Comparison of ENCODE assay signal across 15 cellular contexts in the genomic region with DNA sequence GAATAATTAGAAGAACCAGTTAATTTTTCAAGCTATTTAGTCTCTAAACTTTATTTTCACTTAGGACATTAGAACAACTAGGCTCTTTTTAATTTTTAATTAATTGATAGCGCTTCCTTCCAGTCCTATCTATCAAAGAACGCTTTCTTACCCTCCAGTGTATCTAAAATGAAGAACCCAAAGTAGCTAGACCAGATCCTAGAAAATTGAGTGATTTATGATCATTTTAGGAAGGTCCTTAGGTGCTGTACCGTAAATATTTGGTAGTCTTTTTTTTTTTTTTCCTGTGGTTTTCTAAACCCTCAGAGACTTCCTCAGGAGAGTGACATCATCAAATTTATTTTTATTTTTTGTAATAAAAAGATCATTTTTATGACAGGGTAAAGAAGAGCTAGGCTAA.
DNase-seq lines count a peak whose midpoint lies in the region; ATAC-seq, FAIRE-seq and TF ChIP-seq lines count a peak whose summit lies in the region.
"Had no signal": no experiment of that assay in that cellular context is flagged by ENCODE, and none has a peak within 500 bp of the region (broad histone marks: within the 10 kb centered on the region; RNA-seq: fewer than 3 reads in every experiment).

No MANE protein-coding gene starts in this region.

- no peak for TF ChIP-seq RAD21 in K562 (CRISPR knock-in tag; conservative IDR thresholded peaks at IDR 0.05 in 1 of 2, IDR thresholded peaks at IDR 0.05 in 1 of 2)

- no peak for FAIRE-seq in K562 (lab: Jason Lieb, UNC)
- FAIRE-seq: A549, GM12892 had no signal

- H3K9me3 Mint-ChIP-seq in naive thymus-derived CD4-positive, alpha-beta T cell: no peaks in the 10 kb centered on the region
- H3K9me3 Mint-ChIP-seq: H9, HFFc6 had no signal

- H3K79me2 ChIP-seq in Loucy (ENCODE audit: insufficient read depth, low read length) (no peaks in the 10 kb centered on the region), K562 (ENCODE audit: control insufficient read depth, insufficient read depth, low read length) (no peaks in the 10 kb centered on the region)

- no peaks in the 10 kb centered on the region for H3K9me3 ChIP-seq in A673 (ENCODE audit: low read depth, low read length, poor library complexity, severe bottlenecking)
- peaks cover 4% of the 10 kb centered on the region; the same call in 1 of the 2 replicates for H3K9me3 ChIP-seq in BLaER1
- no peaks in the 10 kb centered on the region for H3K9me3 ChIP-seq in Loucy (ENCODE audit: insufficient read depth, low read depth, low read length)
- H3K9me3 ChIP-seq in K562 (replicated peaks; ENCODE audit: control insufficient read depth, insufficient read depth, low read depth, low read length): no peaks in the 10 kb centered on the region
- H3K9me3 ChIP-seq in naive thymus-derived CD4-positive, alpha-beta T cell (ENCODE audit: control insufficient read depth in 2 of 3, low read length in 3 of 3): no peaks in the 10 kb centered on the region
- H3K9me3 ChIP-seq: A549 had no signal

- no peak overlapping the region for H3K4me3 Mint-ChIP-seq in naive thymus-derived CD4-positive, alpha-beta T cell
- H3K4me3 Mint-ChIP-seq: CD4-positive, CD25-positive, alpha-beta regulatory T cell; H9; HFFc6 had no signal

- in situ Hi-C loops in K562 (cut with MboI): no loop called here

- H3K9me2 ChIP-seq in Loucy (replicated peaks; ENCODE audit: low read depth, low read length): no peaks in the 10 kb centered on the region

- H3K4me1 ChIP-seq in A673 (ENCODE audit: insufficient read depth, low read length, poor library complexity, severe bottlenecking) (peaks cover 87% of the 10 kb centered on the region), BLaER1 (peaks cover 25% of the 10 kb centered on the region), Loucy (ENCODE audit: insufficient read depth, low read length, poor library complexity, severe bottlenecking) (peaks cover 33% of the 10 kb centered on the region), K562 (replicated peaks in 1 of 2; ENCODE audit: control insufficient read depth in 2 of 2, insufficient read depth in 2 of 2, low read length in 2 of 2) (peaks cover 0 to 19% of the 10 kb centered on the region in 2 experiments; a peak in 3 of 5 replicates), foreskin keratinocyte (no peaks in the 10 kb centered on the region)
- no peaks in the 10 kb centered on the region for H3K4me1 ChIP-seq in naive thymus-derived CD4-positive, alpha-beta T cell (ENCODE audit: control insufficient read depth in 2 of 2, insufficient read depth in 2 of 2, low read length in 2 of 2)
- H3K4me1 ChIP-seq: A549 had no signal

- no peaks in the 10 kb centered on the region for H3F3A ChIP-seq in Loucy (ENCODE audit: low read depth)

- TF ChIP-seq EP300 in K562 (IDR thresholded peaks at IDR 0.05; ENCODE audit: low read length): no peak

- no peak overlapping the region for H3K27ac Mint-ChIP-seq in naive thymus-derived CD4-positive, alpha-beta T cell
- H3K27ac Mint-ChIP-seq: H9, HFFc6 had no signal

- DNase-seq in A673 (ENCODE audit: low spot score) (peak; percentile 47), K562 (ENCODE audit: extremely low read depth in 1 of 4, low spot score in 3 of 4) (no peak), foreskin keratinocyte (no peak)
- no peak for DNase-seq in naive thymus-derived CD4-positive, alpha-beta T cell
- DNase-seq: Calu3; CD4-positive, CD25-positive, alpha-beta regulatory T cell; DMS153; DND-41; GOT3; H9; HFFc6 had no signal

- peaks cover 4 to 49% (median 23%) of the 10 kb centered on the region in 5 donors for H3K36me3 Mint-ChIP-seq in naive thymus-derived CD4-positive, alpha-beta T cell

- CTCF ChIA-PET in A673 (lab: Charles Lee) (interaction anchor here (1.1 kb wide), 1 partner anchor 163 kb away, joined by 4 read pairs; no protein-coding TSS in a partner anchor), K562 (lab: Yijun Ruan, JAX; ENCODE audit: low intra/inter-chr PET ratio) (no interaction called here)
- CTCF ChIA-PET in naive thymus-derived CD4-positive, alpha-beta T cell (lab: Charles Lee): no interaction called here

- POLR2A ChIA-PET in A673 (lab: Charles Lee; ENCODE audit: low non-redundant PET) (interaction anchor here (0.5 to 0.8 kb wide), 5 partner anchors 26 to 1508 kb away, joined by 3 to 8 read pairs (median 5); no protein-coding TSS in a partner anchor), K562 (lab: Yijun Ruan, JAX) (interaction anchor here (1.2 to 1.6 kb wide), 3 partner anchors 10 to 30 kb away, joined by 3 to 7 read pairs (median 5); no protein-coding TSS in a partner anchor)
- POLR2A ChIA-PET in naive thymus-derived CD4-positive, alpha-beta T cell (lab: Charles Lee): no interaction called here

- ATAC-seq in K562 (peak; percentile 21; the same call in 1 of the 3 replicates), foreskin keratinocyte (no peak)
- no peak for ATAC-seq in naive thymus-derived CD4-positive, alpha-beta T cell
- ATAC-seq: A549 had no signal

- BruUV-seq in A673 (replicated peaks; lab: Mats Ljungman, UMichigan) (TSS peak; percentile 89), K562 (replicated peaks; lab: Mats Ljungman, UMichigan) (no TSS peak)

- H3K9ac ChIP-seq in BLaER1: no peak overlapping the region
- no peak overlapping the region for H3K9ac ChIP-seq in Loucy (ENCODE audit: low read depth, low read length, poor library complexity, severe bottlenecking)
- H3K9ac ChIP-seq in K562 (ENCODE audit: insufficient read depth in 1 of 2, low read depth in 2 of 2, low read length in 2 of 2): no peak overlapping the region

- no peaks in the 10 kb centered on the region for H3K27me3 Mint-ChIP-seq in naive thymus-derived CD4-positive, alpha-beta T cell
- H3K27me3 Mint-ChIP-seq: CD4-positive, CD25-positive, alpha-beta regulatory T cell had no signal

- H3K36me3 ChIP-seq in A673 (ENCODE audit: insufficient read depth, low read length, poor library complexity, severe bottlenecking) (no peaks in the 10 kb centered on the region), BLaER1 (peaks cover 15% of the 10 kb centered on the region), Loucy (ENCODE audit: insufficient read depth, low read length) (no peaks in the 10 kb centered on the region), K562 (ENCODE audit: control insufficient read depth, insufficient read depth, low read length) (no peaks in the 10 kb centered on the region)
- no peaks in the 10 kb centered on the region for H3K36me3 ChIP-seq in naive thymus-derived CD4-positive, alpha-beta T cell (ENCODE audit: control insufficient read depth in 2 of 3, insufficient read depth in 3 of 3, low read length in 3 of 3)

- H3K4me3 ChIP-seq in A673 (ENCODE audit: low read depth, low read length, poor library complexity, severe bottlenecking): no peak overlapping the region
- H3K4me3 ChIP-seq in BLaER1: no peak overlapping the region
- H3K4me3 ChIP-seq in Loucy (ENCODE audit: low read length, poor library complexity, severe bottlenecking): peak overlapping the region; percentile 32
- no peak overlapping the region for H3K4me3 ChIP-seq in K562
- H3K4me3 ChIP-seq in naive thymus-derived CD4-positive, alpha-beta T cell (ENCODE audit: low read length): no peak overlapping the region
- H3K4me3 ChIP-seq: A549 had no signal

- H4K20me1 ChIP-seq in BLaER1: no peaks in the 10 kb centered on the region
- H4K20me1 ChIP-seq in Loucy (ENCODE audit: insufficient read depth, low read length, poor library complexity, severe bottlenecking): no peaks in the 10 kb centered on the region
- no peaks in the 10 kb centered on the region for H4K20me1 ChIP-seq in K562 (replicated peaks; ENCODE audit: control insufficient read depth, insufficient read depth, low read length)

- intact Hi-C loops in A673 (cut with micrococcal nuclease; ENCODE audit: unreplicated experiment): loop anchor here (5.0 to 10.0 kb wide), 4 partner anchors 112 to 1509 kb away; partner anchors contain the start of gene UGT3A2
- intact Hi-C loops in K562 (cut with micrococcal nuclease): loop anchor here (10.0 kb wide), 1 partner anchor 98 kb away; no protein-coding TSS in a partner anchor
- intact Hi-C loops in naive thymus-derived CD4-positive, alpha-beta T cell (cut with micrococcal nuclease): no loop called here

- H3K27me3 ChIP-seq in A673 (replicated peaks; ENCODE audit: insufficient read depth, low read depth, low read length, poor library complexity) (no peaks in the 10 kb centered on the region), BLaER1 (no peaks in the 10 kb centered on the region), Loucy (ENCODE audit: insufficient read depth, low read length, poor library complexity, severe bottlenecking) (no peaks in the 10 kb centered on the region), K562 (ENCODE audit: control insufficient read depth in 2 of 2, insufficient read depth in 2 of 2, low read length in 2 of 2) (no peaks in the 10 kb centered on the region), foreskin keratinocyte (no peaks in the 10 kb centered on the region)
- no peaks in the 10 kb centered on the region for H3K27me3 ChIP-seq in naive thymus-derived CD4-positive, alpha-beta T cell (ENCODE audit: control insufficient read depth in 2 of 2, insufficient read depth in 2 of 2, low read length in 2 of 2)

- TF ChIP-seq CTCF in A673 (conservative IDR thresholded peaks at IDR 0.05; ENCODE audit: low read depth, low read length): no peak
- no peak for TF ChIP-seq CTCF in Loucy (conservative IDR thresholded peaks at IDR 0.05; ENCODE audit: low read length)
- TF ChIP-seq CTCF in K562 (IDR thresholded peaks at IDR 0.05 in 2 of 3, conservative IDR thresholded peaks at IDR 0.05 in 1 of 3; ENCODE audit: insufficient read depth in 2 of 3, low read depth in 1 of 3, low read length in 3 of 3): no peak
- TF ChIP-seq CTCF in foreskin keratinocyte (conservative IDR thresholded peaks at IDR 0.05): no peak

- no peaks in the 10 kb centered on the region for H3K9me1 ChIP-seq in K562 (ENCODE audit: control insufficient read depth, insufficient read depth, low read length)

- no peak for TF ChIP-seq POLR2A in K562 (conservative IDR thresholded peaks at IDR 0.05)

- H3K4me2 ChIP-seq in BLaER1 (peak overlapping the region; percentile 20), Loucy (ENCODE audit: low read depth, low read length, poor library complexity, severe bottlenecking) (peak overlapping the region; percentile 46), K562 (ENCODE audit: insufficient read depth, low read length) (no peak overlapping the region)
- H3K4me2 ChIP-seq: A549 had no signal

- 64% methylated on average over 3 of the region's 3 CpGs for WGBS in K562 (ENCODE audit: insufficient coverage, low coverage, missing lambda C conversion rate)

- H3K27ac ChIP-seq in A673 (ENCODE audit: low read depth, low read length, poor library complexity, severe bottlenecking) (peak overlapping the region; percentile 98), BLaER1 (no peak overlapping the region), K562 (ENCODE audit: extremely low read depth, low read depth, low read length) (no peak overlapping the region), foreskin keratinocyte (no peak overlapping the region)
- H3K27ac ChIP-seq in naive thymus-derived CD4-positive, alpha-beta T cell (ENCODE audit: low read depth, low read length): no peak overlapping the region
- H3K27ac ChIP-seq: A549 had no signal

- peaks cover 2 to 44% (median 31%) of the 10 kb centered on the region in 7 donors for H3K4me1 Mint-ChIP-seq in naive thymus-derived CD4-positive, alpha-beta T cell

- H2AFZ ChIP-seq in Loucy (ENCODE audit: low read length): no peak overlapping the region
- H2AFZ ChIP-seq in K562 (ENCODE audit: low read depth, low read length): no peak overlapping the region

Comparison
In these comparisons a context has a peak if more than half of its experiments do, and no peak if none do; other contexts are left out.
1. intact Hi-C loops: an anchor here in A673 (5.0 to 10.0 kb wide) and K562 (10.0 kb wide); none called in naive thymus-derived CD4-positive, alpha-beta T cell.